ENCODE assay signal across 8 cellular contexts in the genomic region with DNA sequence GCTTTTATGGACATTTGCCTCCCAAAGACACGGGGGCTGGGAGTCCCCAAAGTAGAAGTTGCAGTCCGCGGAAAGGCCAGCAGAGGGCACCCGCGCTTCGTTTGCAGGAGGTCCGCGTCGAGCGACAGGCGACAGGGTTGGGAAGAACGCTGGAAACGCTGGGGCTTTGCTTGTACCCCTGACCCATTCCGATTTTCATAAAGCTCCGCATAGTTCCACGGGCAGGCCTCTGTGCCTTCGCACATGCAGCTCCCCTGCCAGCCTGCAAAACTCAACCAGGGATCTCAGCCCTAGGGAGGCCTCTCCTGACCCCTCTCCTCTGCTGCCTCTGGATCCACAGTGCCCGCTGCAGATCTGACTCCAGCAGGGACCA. TPM values are rescaled to one million over a fixed set of nuclear protein-coding genes. Genes with fewer than 3 reads are reported as not detected.
DNase-seq lines count a peak whose midpoint lies in the region; ATAC-seq, FAIRE-seq and TF ChIP-seq lines count a peak whose summit lies in the region.

No MANE protein-coding gene starts in this region.

- POLR2A ChIA-PET in K562 (lab: Yijun Ruan, JAX) = interaction anchor here (0.5 to 1.8 kb wide), 11 partner anchors 8 to 861 kb away, joined by 3 to 17 read pairs (median 5); no protein-coding TSS in a partner anchor

- peak; percentile 87 for ATAC-seq in K562
- no peak for ATAC-seq in HG02759 (IDR thresholded peaks at IDR 0.05; ENCODE audit: unreplicated experiment)
- ATAC-seq in HG03442 (IDR thresholded peaks at IDR 0.05; ENCODE audit: unreplicated experiment) = no peak

- no peaks in the 10 kb centered on the region for H3K9me1 ChIP-seq in K562 (ENCODE audit: control insufficient read depth, insufficient read depth, low read length)

- in situ Hi-C loops in K562 (cut with MboI) = loop anchor here (5.0 kb wide), 1 partner anchor 110 kb away; no protein-coding TSS in a partner anchor

- no peaks in the 10 kb centered on the region for H4K20me1 ChIP-seq in K562 (replicated peaks; ENCODE audit: control insufficient read depth, insufficient read depth, low read length)

- no peaks in the 10 kb centered on the region for H3K79me2 ChIP-seq in K562 (ENCODE audit: control insufficient read depth, insufficient read depth, low read length)

- no peaks in the 10 kb centered on the region; a peak in 1 of 5 replicates for H3K27me3 ChIP-seq in K562 (ENCODE audit: control insufficient read depth in 2 of 2, insufficient read depth in 2 of 2, low read length in 2 of 2)
- peaks cover 10% of the 10 kb centered on the region for H3K27me3 ChIP-seq in iPS-15b (ENCODE audit: control insufficient read depth, insufficient read depth, low read length)
- peaks cover 0 to 2% of the 10 kb centered on the region in 2 donors for H3K27me3 ChIP-seq in small intestine (ENCODE audit: control insufficient read depth in 2 of 2, insufficient read depth in 2 of 2, low read length in 2 of 2)

- peak overlapping the region; percentile 66 for H3K4me2 ChIP-seq in K562 (ENCODE audit: insufficient read depth, low read length)

- FAIRE-seq in K562 (lab: Jason Lieb, UNC) (peak; percentile 88), small intestine (lab: Jason Lieb, UNC) (no peak)

- TF ChIP-seq CTCF in GM12872 (IDR thresholded peaks at IDR 0.05; ENCODE audit: insufficient read depth, low read depth, low read length) (peak; percentile 97), K562 (IDR thresholded peaks at IDR 0.05 in 2 of 3, conservative IDR thresholded peaks at IDR 0.05 in 1 of 3; ENCODE audit: insufficient read depth in 2 of 3, low read depth in 1 of 3, low read length in 3 of 3) (peak; percentile 96 to 99 (median 98))

- no peak for TF ChIP-seq POLR2A in K562 (conservative IDR thresholded peaks at IDR 0.05)

- no peak overlapping the region for H3K27ac ChIP-seq in K562 (ENCODE audit: extremely low read depth, low read depth, low read length)
- no peak overlapping the region for H3K27ac ChIP-seq in small intestine (ENCODE audit: low read depth in 1 of 2, low read length in 1 of 2)

- CTCF ChIA-PET in K562 (lab: Yijun Ruan, JAX; ENCODE audit: low intra/inter-chr PET ratio) = interaction anchor here (0.6 to 4.7 kb wide), 11 partner anchors 22 to 222 kb away, joined by 3 to 109 read pairs (median 4); partner anchors contain the start of gene SDC3

- H3K36me3 ChIP-seq in K562 (ENCODE audit: control insufficient read depth, insufficient read depth, low read length) (no peaks in the 10 kb centered on the region), iPS-15b (ENCODE audit: control insufficient read depth, insufficient read depth, low read length) (no peaks in the 10 kb centered on the region), small intestine (ENCODE audit: control insufficient read depth in 2 of 2, insufficient read depth in 2 of 2, low read length in 2 of 2) (no peaks in the 10 kb centered on the region)

- peak; percentile 99 to 100 for TF ChIP-seq RAD21 in K562 (CRISPR knock-in tag; conservative IDR thresholded peaks at IDR 0.05 in 1 of 2, IDR thresholded peaks at IDR 0.05 in 1 of 2)

- peaks cover 11 to 24% of the 10 kb centered on the region in 2 experiments; a peak in 4 of 5 replicates for H3K4me1 ChIP-seq in K562 (replicated peaks in 1 of 2; ENCODE audit: control insufficient read depth in 2 of 2, insufficient read depth in 2 of 2, low read length in 2 of 2)
- peaks cover 7% of the 10 kb centered on the region for H3K4me1 ChIP-seq in iPS-15b (ENCODE audit: control insufficient read depth, insufficient read depth, low read length)
- no peaks in the 10 kb centered on the region for H3K4me1 ChIP-seq in small intestine (ENCODE audit: control insufficient read depth in 2 of 2, insufficient read depth in 1 of 2, low read depth in 1 of 2, low read length in 1 of 2)

- H2AFZ ChIP-seq in K562 (ENCODE audit: low read depth, low read length) = peak overlapping the region; percentile 87

- no peaks in the 10 kb centered on the region for H3K9me3 ChIP-seq in K562 (replicated peaks; ENCODE audit: control insufficient read depth, insufficient read depth, low read depth, low read length)
- no peaks in the 10 kb centered on the region for H3K9me3 ChIP-seq in iPS-15b (ENCODE audit: control insufficient read depth, insufficient read depth, low read length)
- H3K9me3 ChIP-seq in small intestine (ENCODE audit: control insufficient read depth, low read depth) = no peaks in the 10 kb centered on the region

- intact Hi-C loops in K562 (cut with micrococcal nuclease) = loop anchor here (1.0 to 5.0 kb wide), 3 partner anchors 55 to 127 kb away; no protein-coding TSS in a partner anchor

- DNase-seq in NCI-H1694 (lab: John Stamatoyannopoulos, UW) (peak; percentile 62), UCSD-AML1 (lab: John Stamatoyannopoulos, UW; ENCODE audit: unreplicated experiment) (peak; percentile 78), K562 (ENCODE audit: extremely low read depth in 1 of 4, low spot score in 3 of 4) (peak; percentile 79 to 90 (median 82)), small intestine (peak; percentile 57)

- H3K9ac ChIP-seq in K562 (ENCODE audit: insufficient read depth in 1 of 2, low read depth in 2 of 2, low read length in 2 of 2) = peak overlapping the region; percentile 18 to 88; a peak in 3 of 4 replicates
- peak overlapping the region; percentile 47 for H3K9ac ChIP-seq in iPS-15b (ENCODE audit: low read depth, low read length)

- no TSS peak for BruUV-seq in K562 (replicated peaks; lab: Mats Ljungman, UMichigan)

- H3K4me3 ChIP-seq in K562 = no peak overlapping the region
- H3K4me3 ChIP-seq in iPS-15b (ENCODE audit: low read depth, low read length) = peak overlapping the region; percentile 54
- no peak overlapping the region for H3K4me3 ChIP-seq in small intestine (ENCODE audit: low read depth in 1 of 2, low read length in 2 of 2)

- peak; percentile 32; the same call in 1 of the 2 replicates for TF ChIP-seq EP300 in K562 (IDR thresholded peaks at IDR 0.05; ENCODE audit: low read length)

- WGBS in K562 (ENCODE audit: insufficient coverage, low coverage, missing lambda C conversion rate) = 4% methylated on average over 18 of the region's 18 CpGs
- 2 to 4% (median 3%) methylated on average over 18 of the region's 18 CpGs for WGBS in small intestine, 3 donors

TF ChIP-seq in K562, 482 proteins besides CTCF, POLR2A, EP300 and RAD21 (continues in another document):
- TF ChIP-seq CREB1 (IDR thresholded peaks at IDR 0.05) = no peak
- peak; percentile 24; the same call in 1 of the 2 replicates for TF ChIP-seq CREB1 (CRISPR knock-in tag; IDR thresholded peaks at IDR 0.05)
- TF ChIP-seq OTX1 (CRISPR knock-in tag; IDR thresholded peaks at IDR 0.05) = no peak
- TF ChIP-seq L3MBTL2 (IDR thresholded peaks at IDR 0.05) = peak; percentile 56; the same call in 1 of the 2 replicates
- TF ChIP-seq, protein P1, sequence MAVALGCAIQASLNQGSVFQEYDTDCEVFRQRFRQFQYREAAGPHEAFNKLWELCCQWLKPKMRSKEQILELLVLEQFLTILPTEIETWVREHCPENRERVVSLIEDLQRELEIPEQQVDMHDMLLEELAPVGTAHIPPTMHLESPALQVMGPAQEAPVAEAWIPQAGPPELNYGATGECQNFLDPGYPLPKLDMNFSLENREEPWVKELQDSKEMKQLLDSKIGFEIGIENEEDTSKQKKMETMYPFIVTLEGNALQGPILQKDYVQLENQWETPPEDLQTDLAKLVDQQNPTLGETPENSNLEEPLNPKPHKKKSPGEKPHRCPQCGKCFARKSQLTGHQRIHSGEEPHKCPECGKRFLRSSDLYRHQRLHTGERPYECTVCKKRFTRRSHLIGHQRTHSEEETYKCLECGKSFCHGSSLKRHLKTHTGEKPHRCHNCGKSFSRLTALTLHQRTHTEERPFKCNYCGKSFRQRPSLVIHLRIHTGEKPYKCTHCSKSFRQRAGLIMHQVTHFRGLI (CRISPR knock-in tag; IDR thresholded peaks at IDR 0.05) = no peak
- peak; percentile 18; the same call in 1 of the 2 replicates for TF ChIP-seq ZNF24 (IDR thresholded peaks at IDR 0.05)
- TF ChIP-seq HMGN3 (IDR thresholded peaks at IDR 0.05; ENCODE audit: borderline replicate concordance, extremely low read depth, insufficient read length, low read depth, low read length) = peak; percentile 36
- no peak for TF ChIP-seq BRCA1 (IDR thresholded peaks at IDR 0.05)
- TF ChIP-seq BRCA1 (CRISPR knock-in tag; IDR thresholded peaks at IDR 0.05) = no peak
- peak; percentile 22; the same call in 1 of the 2 replicates for TF ChIP-seq MTA3 (IDR thresholded peaks at IDR 0.05; ENCODE audit: borderline replicate concordance)
- TF ChIP-seq ZBTB43 (CRISPR knock-in tag; IDR thresholded peaks at IDR 0.05) = no peak
- TF ChIP-seq KDM4B (IDR thresholded peaks at IDR 0.05; ENCODE audit: borderline replicate concordance in 2 of 2, low read depth in 1 of 2) = 0 out of 4 replicates have a peak, but pooled peaks of 1 of the 2 experiments have one; percentile 26

RNA-seq across cellular contexts. Expression of gene LAPTM5, which starts 44.2 kb away (rescaled TPM):
- 11.2 and 16.2 TPM in 2 replicates for total RNA-seq in K562 (2011; cell fraction: chromatin; rRNA removed; ENCODE audit: low replicate concordance)
- 19.8 and 22.9 TPM in 2 replicates for total RNA-seq in K562 (2011; cell fraction: nucleolus; rRNA removed)
- total RNA-seq in K562 (2011; cell fraction: nucleoplasm; rRNA removed) = 20.3 and 27.1 TPM in 2 replicates
- total RNA-seq in K562 (2014; rRNA removed) (10.7 and 12.3 TPM in 2 replicates), K562 (2014; rRNA removed; fragmentation: Illumina TruSeq; extraction: Trizol) (11.7 and 13.2 TPM in 2 replicates), K562 (2015; rRNA removed; fragmentation: Illumina TruSeq; extraction: Trizol) (44.3 and 44.7 TPM in 2 replicates), K562 (2021) (30.3 and 33.8 TPM in 2 replicates)
- polyA plus RNA-seq in K562 (2011; rRNA removed) (42.5 and 418 TPM in 2 replicates), K562 (2014; fragmentation: Illumina TruSeq; extraction: Trizol) (44.5 and 47.3 TPM in 2 replicates), K562 (2014; fragmentation: Nextera tagmentation; extraction: Ambion mirVana) (1 to 10 TPM; 2.4 to 4.8 TPM), K562 (2014; rRNA removed) (20.3 and 22.2 TPM in 2 replicates), small intestine (10 to 100 TPM; 10.5 to 58.1 (median 50.0) TPM)
- 103 and 599 TPM in 2 replicates for polyA plus RNA-seq in K562 (2011; cell fraction: cytosol; rRNA removed)
- 41.2 and 275 TPM in 2 replicates for polyA plus RNA-seq in K562 (2011; cell fraction: nucleus; rRNA removed)
- 63.5 and 133 TPM in 2 replicates for polyA plus RNA-seq in K562 (2012)
- polyA minus RNA-seq in K562 (2011; rRNA and poly(A)+ RNA removed) = 72.1 and 524 TPM in 2 replicates
- 41.0 and 310 TPM in 2 replicates for polyA minus RNA-seq in K562 (2011; cell fraction: cytosol; rRNA and poly(A)+ RNA removed)
- polyA minus RNA-seq in K562 (2011; cell fraction: nucleus; rRNA and poly(A)+ RNA removed) = 7.7 and 80.9 TPM in 2 replicates
